ENCODE assay signal across 1 cellular context in the genomic region with DNA sequence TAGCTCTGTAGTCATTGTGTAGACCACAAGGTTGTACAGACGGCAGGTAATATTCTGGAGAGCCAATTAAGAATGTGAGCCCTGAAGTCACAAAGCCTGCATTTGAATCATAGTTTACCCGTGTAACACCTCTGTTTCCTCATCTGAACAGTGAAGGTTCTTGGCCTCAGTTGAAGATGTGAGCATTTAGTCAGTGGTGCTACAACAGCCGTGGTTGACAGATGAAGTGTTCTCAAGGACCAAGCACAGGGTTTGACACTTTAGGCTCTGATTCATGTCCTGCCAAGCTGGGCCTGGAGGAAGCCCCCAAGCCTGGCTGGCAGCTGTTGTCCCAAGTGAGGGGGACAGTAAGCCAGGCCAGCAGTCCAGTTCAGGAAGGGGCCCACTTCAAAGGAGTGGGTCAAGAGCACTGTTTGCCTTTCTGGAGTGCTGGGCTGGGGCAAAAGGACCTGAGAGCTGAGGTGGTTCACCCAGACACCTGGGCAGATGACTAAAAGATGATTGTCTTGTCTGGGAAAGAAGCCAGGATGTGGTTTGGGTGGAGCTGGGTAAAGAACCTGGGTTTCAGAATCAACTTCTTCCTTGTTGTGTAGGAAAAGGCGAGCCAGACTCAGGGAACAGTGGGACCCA.
A peak's percentile ranks its signal among the peaks of the same experiment; 100 is the strongest.
TF ChIP-seq lines count a peak whose summit lies in the region.

No MANE protein-coding gene starts in this region.

TF ChIP-seq in HepG2, 621 proteins besides CTCF, POLR2A, EP300 and RAD21 (continued from another document and continues in another):
- TF ChIP-seq, protein P1, sequence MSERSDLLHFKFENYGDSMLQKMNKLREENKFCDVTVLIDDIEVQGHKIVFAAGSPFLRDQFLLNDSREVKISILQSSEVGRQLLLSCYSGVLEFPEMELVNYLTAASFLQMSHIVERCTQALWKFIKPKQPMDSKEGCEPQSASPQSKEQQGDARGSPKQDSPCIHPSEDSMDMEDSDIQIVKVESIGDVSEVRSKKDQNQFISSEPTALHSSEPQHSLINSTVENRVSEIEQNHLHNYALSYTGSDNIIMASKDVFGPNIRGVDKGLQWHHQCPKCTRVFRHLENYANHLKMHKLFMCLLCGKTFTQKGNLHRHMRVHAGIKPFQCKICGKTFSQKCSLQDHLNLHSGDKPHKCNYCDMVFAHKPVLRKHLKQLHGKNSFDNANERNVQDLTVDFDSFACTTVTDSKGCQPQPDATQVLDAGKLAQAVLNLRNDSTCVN (CRISPR knock-in tag; IDR thresholded peaks at IDR 0.05; ENCODE audit: borderline replicate concordance), result peak; percentile 99
- TF ChIP-seq, protein P2, sequence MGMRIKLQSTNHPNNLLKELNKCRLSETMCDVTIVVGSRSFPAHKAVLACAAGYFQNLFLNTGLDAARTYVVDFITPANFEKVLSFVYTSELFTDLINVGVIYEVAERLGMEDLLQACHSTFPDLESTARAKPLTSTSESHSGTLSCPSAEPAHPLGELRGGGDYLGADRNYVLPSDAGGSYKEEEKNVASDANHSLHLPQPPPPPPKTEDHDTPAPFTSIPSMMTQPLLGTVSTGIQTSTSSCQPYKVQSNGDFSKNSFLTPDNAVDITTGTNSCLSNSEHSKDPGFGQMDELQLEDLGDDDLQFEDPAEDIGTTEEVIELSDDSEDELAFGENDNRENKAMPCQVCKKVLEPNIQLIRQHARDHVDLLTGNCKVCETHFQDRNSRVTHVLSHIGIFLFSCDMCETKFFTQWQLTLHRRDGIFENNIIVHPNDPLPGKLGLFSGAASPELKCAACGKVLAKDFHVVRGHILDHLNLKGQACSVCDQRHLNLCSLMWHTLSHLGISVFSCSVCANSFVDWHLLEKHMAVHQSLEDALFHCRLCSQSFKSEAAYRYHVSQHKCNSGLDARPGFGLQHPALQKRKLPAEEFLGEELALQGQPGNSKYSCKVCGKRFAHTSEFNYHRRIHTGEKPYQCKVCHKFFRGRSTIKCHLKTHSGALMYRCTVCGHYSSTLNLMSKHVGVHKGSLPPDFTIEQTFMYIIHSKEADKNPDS (CRISPR knock-in tag; IDR thresholded peaks at IDR 0.05), result no peak
- TF ChIP-seq SKI (IDR thresholded peaks at IDR 0.05; ENCODE audit: partially characterized antibody), result no peak
- no peak for TF ChIP-seq ZNF780A (CRISPR knock-in tag; IDR thresholded peaks at IDR 0.05)
- TF ChIP-seq TAF1 (CRISPR knock-in tag; IDR thresholded peaks at IDR 0.05), result no peak
- no peak for TF ChIP-seq ZNF567 (CRISPR knock-in tag; IDR thresholded peaks at IDR 0.05; ENCODE audit: borderline replicate concordance)
- TF ChIP-seq SOX6 (IDR thresholded peaks at IDR 0.05), result no peak
- TF ChIP-seq SOX6 (CRISPR knock-in tag; IDR thresholded peaks at IDR 0.05), result 0 out of 2 replicates have a peak, but pooled peaks have one; percentile 23
- TF ChIP-seq, protein P3, sequence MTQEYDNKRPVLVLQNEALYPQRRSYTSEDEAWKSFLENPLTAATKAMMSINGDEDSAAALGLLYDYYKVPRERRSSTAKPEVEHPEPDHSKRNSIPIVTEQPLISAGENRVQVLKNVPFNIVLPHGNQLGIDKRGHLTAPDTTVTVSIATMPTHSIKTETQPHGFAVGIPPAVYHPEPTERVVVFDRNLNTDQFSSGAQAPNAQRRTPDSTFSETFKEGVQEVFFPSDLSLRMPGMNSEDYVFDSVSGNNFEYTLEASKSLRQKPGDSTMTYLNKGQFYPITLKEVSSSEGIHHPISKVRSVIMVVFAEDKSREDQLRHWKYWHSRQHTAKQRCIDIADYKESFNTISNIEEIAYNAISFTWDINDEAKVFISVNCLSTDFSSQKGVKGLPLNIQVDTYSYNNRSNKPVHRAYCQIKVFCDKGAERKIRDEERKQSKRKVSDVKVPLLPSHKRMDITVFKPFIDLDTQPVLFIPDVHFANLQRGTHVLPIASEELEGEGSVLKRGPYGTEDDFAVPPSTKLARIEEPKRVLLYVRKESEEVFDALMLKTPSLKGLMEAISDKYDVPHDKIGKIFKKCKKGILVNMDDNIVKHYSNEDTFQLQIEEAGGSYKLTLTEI (CRISPR knock-in tag; conservative IDR thresholded peaks at IDR 0.05), result no peak
- TF ChIP-seq, protein P4, sequence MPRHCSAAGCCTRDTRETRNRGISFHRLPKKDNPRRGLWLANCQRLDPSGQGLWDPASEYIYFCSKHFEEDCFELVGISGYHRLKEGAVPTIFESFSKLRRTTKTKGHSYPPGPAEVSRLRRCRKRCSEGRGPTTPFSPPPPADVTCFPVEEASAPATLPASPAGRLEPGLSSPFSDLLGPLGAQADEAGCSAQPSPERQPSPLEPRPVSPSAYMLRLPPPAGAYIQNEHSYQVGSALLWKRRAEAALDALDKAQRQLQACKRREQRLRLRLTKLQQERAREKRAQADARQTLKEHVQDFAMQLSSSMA (CRISPR knock-in tag; IDR thresholded peaks at IDR 0.05), result no peak
- TF ChIP-seq ZNF546 (CRISPR knock-in tag; conservative IDR thresholded peaks at IDR 0.05), result no peak
- TF ChIP-seq, protein P5, sequence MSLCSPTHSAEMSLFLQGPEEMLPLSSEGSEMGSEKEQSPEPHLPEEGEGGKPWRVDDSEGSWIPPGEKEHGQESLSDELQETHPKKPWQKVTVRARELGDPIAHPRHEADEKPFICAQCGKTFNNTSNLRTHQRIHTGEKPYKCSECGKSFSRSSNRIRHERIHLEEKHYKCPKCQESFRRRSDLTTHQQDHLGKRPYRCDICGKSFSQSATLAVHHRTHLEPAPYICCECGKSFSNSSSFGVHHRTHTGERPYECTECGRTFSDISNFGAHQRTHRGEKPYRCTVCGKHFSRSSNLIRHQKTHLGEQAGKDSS (CRISPR knock-in tag; IDR thresholded peaks at IDR 0.05; ENCODE audit: borderline replicate concordance, low read depth), result no peak
- no peak for TF ChIP-seq ZNF556 (CRISPR knock-in tag; IDR thresholded peaks at IDR 0.05; ENCODE audit: borderline replicate concordance)
- TF ChIP-seq, protein P6, sequence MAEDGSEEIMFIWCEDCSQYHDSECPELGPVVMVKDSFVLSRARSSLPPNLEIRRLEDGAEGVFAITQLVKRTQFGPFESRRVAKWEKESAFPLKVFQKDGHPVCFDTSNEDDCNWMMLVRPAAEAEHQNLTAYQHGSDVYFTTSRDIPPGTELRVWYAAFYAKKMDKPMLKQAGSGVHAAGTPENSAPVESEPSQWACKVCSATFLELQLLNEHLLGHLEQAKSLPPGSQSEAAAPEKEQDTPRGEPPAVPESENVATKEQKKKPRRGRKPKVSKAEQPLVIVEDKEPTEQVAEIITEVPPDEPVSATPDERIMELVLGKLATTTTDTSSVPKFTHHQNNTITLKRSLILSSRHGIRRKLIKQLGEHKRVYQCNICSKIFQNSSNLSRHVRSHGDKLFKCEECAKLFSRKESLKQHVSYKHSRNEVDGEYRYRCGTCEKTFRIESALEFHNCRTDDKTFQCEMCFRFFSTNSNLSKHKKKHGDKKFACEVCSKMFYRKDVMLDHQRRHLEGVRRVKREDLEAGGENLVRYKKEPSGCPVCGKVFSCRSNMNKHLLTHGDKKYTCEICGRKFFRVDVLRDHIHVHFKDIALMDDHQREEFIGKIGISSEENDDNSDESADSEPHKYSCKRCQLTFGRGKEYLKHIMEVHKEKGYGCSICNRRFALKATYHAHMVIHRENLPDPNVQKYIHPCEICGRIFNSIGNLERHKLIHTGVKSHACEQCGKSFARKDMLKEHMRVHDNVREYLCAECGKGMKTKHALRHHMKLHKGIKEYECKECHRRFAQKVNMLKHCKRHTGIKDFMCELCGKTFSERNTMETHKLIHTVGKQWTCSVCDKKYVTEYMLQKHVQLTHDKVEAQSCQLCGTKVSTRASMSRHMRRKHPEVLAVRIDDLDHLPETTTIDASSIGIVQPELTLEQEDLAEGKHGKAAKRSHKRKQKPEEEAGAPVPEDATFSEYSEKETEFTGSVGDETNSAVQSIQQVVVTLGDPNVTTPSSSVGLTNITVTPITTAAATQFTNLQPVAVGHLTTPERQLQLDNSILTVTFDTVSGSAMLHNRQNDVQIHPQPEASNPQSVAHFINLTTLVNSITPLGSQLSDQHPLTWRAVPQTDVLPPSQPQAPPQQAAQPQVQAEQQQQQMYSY (CRISPR knock-in tag; IDR thresholded peaks at IDR 0.05), result no peak
- no peak for TF ChIP-seq ZNF460 (CRISPR knock-in tag; IDR thresholded peaks at IDR 0.05; ENCODE audit: borderline replicate concordance)
- TF ChIP-seq, protein P7, sequence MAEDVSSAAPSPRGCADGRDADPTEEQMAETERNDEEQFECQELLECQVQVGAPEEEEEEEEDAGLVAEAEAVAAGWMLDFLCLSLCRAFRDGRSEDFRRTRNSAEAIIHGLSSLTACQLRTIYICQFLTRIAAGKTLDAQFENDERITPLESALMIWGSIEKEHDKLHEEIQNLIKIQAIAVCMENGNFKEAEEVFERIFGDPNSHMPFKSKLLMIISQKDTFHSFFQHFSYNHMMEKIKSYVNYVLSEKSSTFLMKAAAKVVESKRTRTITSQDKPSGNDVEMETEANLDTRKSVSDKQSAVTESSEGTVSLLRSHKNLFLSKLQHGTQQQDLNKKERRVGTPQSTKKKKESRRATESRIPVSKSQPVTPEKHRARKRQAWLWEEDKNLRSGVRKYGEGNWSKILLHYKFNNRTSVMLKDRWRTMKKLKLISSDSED (CRISPR knock-in tag; IDR thresholded peaks at IDR 0.05), result no peak
- TF ChIP-seq NFE2L2 (IDR thresholded peaks at IDR 0.05; ENCODE audit: low read length), result no peak
- no peak for TF ChIP-seq AHR (CRISPR knock-in tag; IDR thresholded peaks at IDR 0.05)
- no peak for TF ChIP-seq IRX3 (CRISPR knock-in tag; IDR thresholded peaks at IDR 0.05; ENCODE audit: borderline replicate concordance, low read depth)
- peak; percentile 75 for TF ChIP-seq TCF7 (IDR thresholded peaks at IDR 0.05; ENCODE audit: low read depth)
- TF ChIP-seq, protein P8, sequence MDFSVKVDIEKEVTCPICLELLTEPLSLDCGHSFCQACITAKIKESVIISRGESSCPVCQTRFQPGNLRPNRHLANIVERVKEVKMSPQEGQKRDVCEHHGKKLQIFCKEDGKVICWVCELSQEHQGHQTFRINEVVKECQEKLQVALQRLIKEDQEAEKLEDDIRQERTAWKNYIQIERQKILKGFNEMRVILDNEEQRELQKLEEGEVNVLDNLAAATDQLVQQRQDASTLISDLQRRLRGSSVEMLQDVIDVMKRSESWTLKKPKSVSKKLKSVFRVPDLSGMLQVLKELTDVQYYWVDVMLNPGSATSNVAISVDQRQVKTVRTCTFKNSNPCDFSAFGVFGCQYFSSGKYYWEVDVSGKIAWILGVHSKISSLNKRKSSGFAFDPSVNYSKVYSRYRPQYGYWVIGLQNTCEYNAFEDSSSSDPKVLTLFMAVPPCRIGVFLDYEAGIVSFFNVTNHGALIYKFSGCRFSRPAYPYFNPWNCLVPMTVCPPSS (IDR thresholded peaks at IDR 0.05), result no peak
- no peak for TF ChIP-seq FOXK1 (CRISPR knock-in tag; IDR thresholded peaks at IDR 0.05; ENCODE audit: borderline replicate concordance, low read depth)
- no peak for TF ChIP-seq RXRB (CRISPR knock-in tag; IDR thresholded peaks at IDR 0.05; ENCODE audit: borderline replicate concordance)
- TF ChIP-seq, protein P9, sequence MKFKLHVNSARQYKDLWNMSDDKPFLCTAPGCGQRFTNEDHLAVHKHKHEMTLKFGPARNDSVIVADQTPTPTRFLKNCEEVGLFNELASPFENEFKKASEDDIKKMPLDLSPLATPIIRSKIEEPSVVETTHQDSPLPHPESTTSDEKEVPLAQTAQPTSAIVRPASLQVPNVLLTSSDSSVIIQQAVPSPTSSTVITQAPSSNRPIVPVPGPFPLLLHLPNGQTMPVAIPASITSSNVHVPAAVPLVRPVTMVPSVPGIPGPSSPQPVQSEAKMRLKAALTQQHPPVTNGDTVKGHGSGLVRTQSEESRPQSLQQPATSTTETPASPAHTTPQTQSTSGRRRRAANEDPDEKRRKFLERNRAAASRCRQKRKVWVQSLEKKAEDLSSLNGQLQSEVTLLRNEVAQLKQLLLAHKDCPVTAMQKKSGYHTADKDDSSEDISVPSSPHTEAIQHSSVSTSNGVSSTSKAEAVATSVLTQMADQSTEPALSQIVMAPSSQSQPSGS (CRISPR knock-in tag; IDR thresholded peaks at IDR 0.05), result no peak
- no peak for TF ChIP-seq SIX1 (CRISPR knock-in tag; IDR thresholded peaks at IDR 0.05; ENCODE audit: borderline replicate concordance)
- TF ChIP-seq PCBP1 (IDR thresholded peaks at IDR 0.05; ENCODE audit: borderline replicate concordance, low read depth, low read length), result no peak
- no peak for TF ChIP-seq ATAD3A (CRISPR knock-in tag; IDR thresholded peaks at IDR 0.05)
- TF ChIP-seq, protein P10, sequence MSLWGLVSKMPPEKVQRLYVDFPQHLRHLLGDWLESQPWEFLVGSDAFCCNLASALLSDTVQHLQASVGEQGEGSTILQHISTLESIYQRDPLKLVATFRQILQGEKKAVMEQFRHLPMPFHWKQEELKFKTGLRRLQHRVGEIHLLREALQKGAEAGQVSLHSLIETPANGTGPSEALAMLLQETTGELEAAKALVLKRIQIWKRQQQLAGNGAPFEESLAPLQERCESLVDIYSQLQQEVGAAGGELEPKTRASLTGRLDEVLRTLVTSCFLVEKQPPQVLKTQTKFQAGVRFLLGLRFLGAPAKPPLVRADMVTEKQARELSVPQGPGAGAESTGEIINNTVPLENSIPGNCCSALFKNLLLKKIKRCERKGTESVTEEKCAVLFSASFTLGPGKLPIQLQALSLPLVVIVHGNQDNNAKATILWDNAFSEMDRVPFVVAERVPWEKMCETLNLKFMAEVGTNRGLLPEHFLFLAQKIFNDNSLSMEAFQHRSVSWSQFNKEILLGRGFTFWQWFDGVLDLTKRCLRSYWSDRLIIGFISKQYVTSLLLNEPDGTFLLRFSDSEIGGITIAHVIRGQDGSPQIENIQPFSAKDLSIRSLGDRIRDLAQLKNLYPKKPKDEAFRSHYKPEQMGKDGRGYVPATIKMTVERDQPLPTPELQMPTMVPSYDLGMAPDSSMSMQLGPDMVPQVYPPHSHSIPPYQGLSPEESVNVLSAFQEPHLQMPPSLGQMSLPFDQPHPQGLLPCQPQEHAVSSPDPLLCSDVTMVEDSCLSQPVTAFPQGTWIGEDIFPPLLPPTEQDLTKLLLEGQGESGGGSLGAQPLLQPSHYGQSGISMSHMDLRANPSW (CRISPR knock-in tag; IDR thresholded peaks at IDR 0.05; ENCODE audit: borderline replicate concordance), result no peak
- TF ChIP-seq ZBTB7B (CRISPR knock-in tag; IDR thresholded peaks at IDR 0.05), result peak; percentile 72; the same call in 1 of the 2 replicates
- TF ChIP-seq ZNF543 (CRISPR knock-in tag; IDR thresholded peaks at IDR 0.05), result peak; percentile 73; the same call in 1 of the 2 replicates
- no peak for TF ChIP-seq SP5 (CRISPR knock-in tag; IDR thresholded peaks at IDR 0.05; ENCODE audit: borderline replicate concordance, low read depth)
- TF ChIP-seq ESRRA (CRISPR knock-in tag; IDR thresholded peaks at IDR 0.05; ENCODE audit: low read depth), result no peak
- no peak for TF ChIP-seq MAFK (conservative IDR thresholded peaks at IDR 0.05 in 1 of 2, IDR thresholded peaks at IDR 0.05 in 1 of 2; ENCODE audit: low read length in 2 of 2)
- TF ChIP-seq YEATS2 (CRISPR knock-in tag; IDR thresholded peaks at IDR 0.05; ENCODE audit: borderline replicate concordance), result no peak
- no peak for TF ChIP-seq MED13 (CRISPR knock-in tag; IDR thresholded peaks at IDR 0.05)
